ENCODE assay signal across 8 cellular contexts in the genomic region with DNA sequence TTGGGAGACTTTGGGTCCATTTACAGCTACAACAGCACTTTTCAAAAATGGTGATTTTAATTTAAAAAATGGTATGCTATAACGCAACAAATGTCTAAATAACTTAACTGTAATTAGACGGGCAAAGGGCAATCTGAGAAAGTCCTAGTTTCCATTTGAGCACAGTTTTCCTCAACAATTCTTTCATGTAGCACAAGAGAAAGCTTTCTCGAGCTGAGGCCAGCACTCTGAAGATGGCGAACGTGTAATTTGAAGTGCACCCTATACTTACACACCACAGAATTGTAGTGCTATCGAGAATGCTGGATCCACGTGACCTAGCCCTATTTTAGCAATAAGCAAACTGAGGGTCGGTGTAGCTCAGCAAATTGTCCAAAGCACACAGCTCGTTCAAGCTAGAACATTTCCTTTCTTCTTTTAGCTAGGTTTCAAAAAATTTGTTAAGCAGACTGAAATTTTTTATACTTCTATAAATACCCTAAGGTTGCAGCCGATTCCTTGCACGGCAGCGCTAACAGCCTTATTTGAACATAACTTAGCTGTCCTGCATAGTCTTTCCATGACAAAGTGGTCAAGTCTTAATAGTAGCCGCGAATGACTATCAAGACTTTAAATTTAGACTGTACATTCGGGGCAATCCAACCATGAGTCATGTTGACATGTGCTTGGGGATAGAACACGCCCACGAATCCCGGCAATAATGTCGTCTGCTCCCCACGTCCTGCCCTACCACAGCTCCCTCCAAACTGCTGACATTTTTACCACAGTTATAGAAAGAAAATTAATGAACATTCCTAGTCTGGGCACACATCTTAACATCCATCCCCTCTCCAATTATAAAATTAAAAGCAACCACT. TPM values are rescaled to one million over a fixed set of nuclear protein-coding genes. Genes with fewer than 3 reads are reported as not detected.
A peak's percentile ranks its signal among the peaks of the same experiment; 100 is the strongest.
DNase-seq lines count a peak whose midpoint lies in the region; ATAC-seq and TF ChIP-seq lines count a peak whose summit lies in the region.

No MANE protein-coding gene starts in this region.

- DNase-seq in activated CD8-positive, alpha-beta T cell treated with anti-CD3 and anti-CD28 coated beads, Interleukin-2, amount 10 ng/mL, durations not matched to agents 7 days and 5 days, result no peak
- peak; percentile 85 for DNase-seq in fibroblast of the conjunctiva (ENCODE audit: low read depth)
- DNase-seq in renal cortical epithelial cell (ENCODE audit: low read depth), result peak; percentile 90
- DNase-seq in NCI-H2107 treated with DMSO at 0.1 percent for 48 hours (lab: John Stamatoyannopoulos, UW; ENCODE audit: unreplicated experiment), result no peak
- DNase-seq in activated gamma-delta T cell (lab: John Stamatoyannopoulos, UW), result no peak
- no peak for DNase-seq in stimulated activated naive CD4-positive, alpha-beta T cell treated with Interleukin-2 at 50 U/mL for 16 hours (lab: John Stamatoyannopoulos, UW)

- peaks cover 13% of the 10 kb centered on the region for H3K4me1 ChIP-seq in HEK293 (ENCODE audit: control insufficient read depth, insufficient read depth, low read length)

- H3K36me3 Mint-ChIP-seq in activated CD8-positive, alpha-beta T cell treated with anti-CD3 and anti-CD28 coated beads, Interleukin-2, amount 10 ng/mL, durations not matched to agents 7 days and 5 days (ENCODE audit: low read depth), result peaks cover 68% of the 10 kb centered on the region

- POLR2A ChIA-PET in HEK293 (lab: Yijun Ruan, JAX), result interaction anchor here (4.2 kb wide), 1 partner anchor 10 kb away, joined by 33 read pairs; a partner anchor contains a TSS
- POLR2A ChIA-PET in activated CD8-positive, alpha-beta T cell treated with anti-CD3 and anti-CD28 coated beads, Interleukin-2, amount 10 ng/mL, durations not matched to agents 7 days and 5 days (lab: Charles Lee), result interaction anchor here (0.6 to 2.3 kb wide), 7 partner anchors 8 to 603 kb away, joined by 3 to 20 read pairs (median 3); a partner anchor contains a TSS

- H3K27ac ChIP-seq in HEK293 (ENCODE audit: extremely low read depth, low read depth, low read length), result 0 out of 2 replicates have a peak overlapping the region, but pooled peaks have one; percentile 25

- H3K27me3 Mint-ChIP-seq in activated CD8-positive, alpha-beta T cell treated with anti-CD3 and anti-CD28 coated beads, Interleukin-2, amount 10 ng/mL, durations not matched to agents 7 days and 5 days (ENCODE audit: low read depth), result no peaks in the 10 kb centered on the region

- CTCF ChIA-PET in HEK293 (lab: Yijun Ruan, JAX), result interaction anchor here (0.6 to 0.7 kb wide), 3 partner anchors 76 to 98 kb away, joined by 3 to 4 read pairs (median 3); no protein-coding TSS in a partner anchor
- CTCF ChIA-PET in activated CD8-positive, alpha-beta T cell treated with anti-CD3 and anti-CD28 coated beads, Interleukin-2, amount 10 ng/mL, durations not matched to agents 7 days and 5 days (lab: Charles Lee), result interaction anchor here (0.8 to 2.9 kb wide), 5 partner anchors 9 to 70 kb away, joined by 3 to 9 read pairs (median 4); no protein-coding TSS in a partner anchor

- H3K4me3 ChIP-seq in HEK293 (ENCODE audit: low read depth, low read length), result no peak overlapping the region

- ATAC-seq in activated CD8-positive, alpha-beta T cell treated with anti-CD3 and anti-CD28 coated beads, Interleukin-2, amount 10 ng/mL, durations not matched to agents 7 days and 5 days, result peak; percentile 9
- ATAC-seq in GM18870 (IDR thresholded peaks at IDR 0.05; ENCODE audit: unreplicated experiment), result no peak

- no peaks in the 10 kb centered on the region for H3K9me3 Mint-ChIP-seq in activated CD8-positive, alpha-beta T cell treated with anti-CD3 and anti-CD28 coated beads, Interleukin-2, amount 10 ng/mL, durations not matched to agents 7 days and 5 days (ENCODE audit: insufficient read depth)

- peak overlapping the region; percentile 36 for H3K27ac Mint-ChIP-seq in activated CD8-positive, alpha-beta T cell treated with anti-CD3 and anti-CD28 coated beads, Interleukin-2, amount 10 ng/mL, durations not matched to agents 7 days and 5 days

- peaks cover 0 to 31% of the 10 kb centered on the region in 2 experiments; a peak in 2 of 3 replicates for H3K36me3 ChIP-seq in HEK293 (ENCODE audit: control insufficient read depth in 2 of 2, insufficient read depth in 1 of 2, low read length in 2 of 2)

- no peak overlapping the region for H3K4me3 Mint-ChIP-seq in activated CD8-positive, alpha-beta T cell treated with anti-CD3 and anti-CD28 coated beads, Interleukin-2, amount 10 ng/mL, durations not matched to agents 7 days and 5 days

- H3K9me3 ChIP-seq in HEK293 (ENCODE audit: control insufficient read depth, insufficient read depth, low read depth, low read length), result no peaks in the 10 kb centered on the region

- peaks cover 44% of the 10 kb centered on the region for H3K4me1 Mint-ChIP-seq in activated CD8-positive, alpha-beta T cell treated with anti-CD3 and anti-CD28 coated beads, Interleukin-2, amount 10 ng/mL, durations not matched to agents 7 days and 5 days (ENCODE audit: low read depth)

- no peak for TF ChIP-seq CTCF in HEK293 (tag by site-specific recombination; IDR thresholded peaks at IDR 0.05)

TF ChIP-seq in HEK293, 187 proteins besides CTCF, POLR2A, EP300 and RAD21 (continues in another document):
- TF ChIP-seq, protein P1, sequence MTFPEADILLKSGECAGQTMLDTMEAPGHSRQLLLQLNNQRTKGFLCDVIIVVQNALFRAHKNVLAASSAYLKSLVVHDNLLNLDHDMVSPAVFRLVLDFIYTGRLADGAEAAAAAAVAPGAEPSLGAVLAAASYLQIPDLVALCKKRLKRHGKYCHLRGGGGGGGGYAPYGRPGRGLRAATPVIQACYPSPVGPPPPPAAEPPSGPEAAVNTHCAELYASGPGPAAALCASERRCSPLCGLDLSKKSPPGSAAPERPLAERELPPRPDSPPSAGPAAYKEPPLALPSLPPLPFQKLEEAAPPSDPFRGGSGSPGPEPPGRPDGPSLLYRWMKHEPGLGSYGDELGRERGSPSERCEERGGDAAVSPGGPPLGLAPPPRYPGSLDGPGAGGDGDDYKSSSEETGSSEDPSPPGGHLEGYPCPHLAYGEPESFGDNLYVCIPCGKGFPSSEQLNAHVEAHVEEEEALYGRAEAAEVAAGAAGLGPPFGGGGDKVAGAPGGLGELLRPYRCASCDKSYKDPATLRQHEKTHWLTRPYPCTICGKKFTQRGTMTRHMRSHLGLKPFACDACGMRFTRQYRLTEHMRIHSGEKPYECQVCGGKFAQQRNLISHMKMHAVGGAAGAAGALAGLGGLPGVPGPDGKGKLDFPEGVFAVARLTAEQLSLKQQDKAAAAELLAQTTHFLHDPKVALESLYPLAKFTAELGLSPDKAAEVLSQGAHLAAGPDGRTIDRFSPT (tag by site-specific recombination; IDR thresholded peaks at IDR 0.05), result no peak
- TF ChIP-seq OSR2 (tag by site-specific recombination; IDR thresholded peaks at IDR 0.05) (no peak), HOXD13 (CRISPR knock-in tag; IDR thresholded peaks at IDR 0.05; ENCODE audit: borderline replicate concordance) (no peak), ZBTB17 (tag by site-specific recombination; IDR thresholded peaks at IDR 0.05) (no peak), SCRT1 (tag by site-specific recombination; IDR thresholded peaks at IDR 0.05; ENCODE audit: borderline replicate concordance) (no peak), ZNF37A (tag by site-specific recombination; IDR thresholded peaks at IDR 0.05) (no peak), ZNF626 (tag by site-specific recombination; IDR thresholded peaks at IDR 0.05) (no peak), ZNF16 (tag by site-specific recombination; IDR thresholded peaks at IDR 0.05; ENCODE audit: low read depth) (no peak), KLF10 (tag by site-specific recombination; IDR thresholded peaks at IDR 0.05) (peak; percentile 79), ZFP69B (tag by site-specific recombination; IDR thresholded peaks at IDR 0.05) (no peak), ZBTB48 (tag by site-specific recombination; IDR thresholded peaks at IDR 0.05) (no peak), ZNF146 (tag by site-specific recombination; IDR thresholded peaks at IDR 0.05) (no peak), ZNF549 (tag by site-specific recombination; IDR thresholded peaks at IDR 0.05) (no peak), ZFHX2 (tag by site-specific recombination; conservative IDR thresholded peaks at IDR 0.05) (peak; percentile 64), ZFP41 (tag by site-specific recombination; IDR thresholded peaks at IDR 0.05; ENCODE audit: borderline replicate concordance) (no peak)
- TF ChIP-seq, protein P2, sequence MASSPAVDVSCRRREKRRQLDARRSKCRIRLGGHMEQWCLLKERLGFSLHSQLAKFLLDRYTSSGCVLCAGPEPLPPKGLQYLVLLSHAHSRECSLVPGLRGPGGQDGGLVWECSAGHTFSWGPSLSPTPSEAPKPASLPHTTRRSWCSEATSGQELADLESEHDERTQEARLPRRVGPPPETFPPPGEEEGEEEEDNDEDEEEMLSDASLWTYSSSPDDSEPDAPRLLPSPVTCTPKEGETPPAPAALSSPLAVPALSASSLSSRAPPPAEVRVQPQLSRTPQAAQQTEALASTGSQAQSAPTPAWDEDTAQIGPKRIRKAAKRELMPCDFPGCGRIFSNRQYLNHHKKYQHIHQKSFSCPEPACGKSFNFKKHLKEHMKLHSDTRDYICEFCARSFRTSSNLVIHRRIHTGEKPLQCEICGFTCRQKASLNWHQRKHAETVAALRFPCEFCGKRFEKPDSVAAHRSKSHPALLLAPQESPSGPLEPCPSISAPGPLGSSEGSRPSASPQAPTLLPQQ (tag by site-specific recombination; IDR thresholded peaks at IDR 0.05), result no peak
- TF ChIP-seq, protein P3, sequence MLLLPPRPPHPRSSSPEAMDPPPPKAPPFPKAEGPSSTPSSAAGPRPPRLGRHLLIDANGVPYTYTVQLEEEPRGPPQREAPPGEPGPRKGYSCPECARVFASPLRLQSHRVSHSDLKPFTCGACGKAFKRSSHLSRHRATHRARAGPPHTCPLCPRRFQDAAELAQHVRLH (tag by site-specific recombination; IDR thresholded peaks at IDR 0.05), result no peak
- TF ChIP-seq, protein P4, sequence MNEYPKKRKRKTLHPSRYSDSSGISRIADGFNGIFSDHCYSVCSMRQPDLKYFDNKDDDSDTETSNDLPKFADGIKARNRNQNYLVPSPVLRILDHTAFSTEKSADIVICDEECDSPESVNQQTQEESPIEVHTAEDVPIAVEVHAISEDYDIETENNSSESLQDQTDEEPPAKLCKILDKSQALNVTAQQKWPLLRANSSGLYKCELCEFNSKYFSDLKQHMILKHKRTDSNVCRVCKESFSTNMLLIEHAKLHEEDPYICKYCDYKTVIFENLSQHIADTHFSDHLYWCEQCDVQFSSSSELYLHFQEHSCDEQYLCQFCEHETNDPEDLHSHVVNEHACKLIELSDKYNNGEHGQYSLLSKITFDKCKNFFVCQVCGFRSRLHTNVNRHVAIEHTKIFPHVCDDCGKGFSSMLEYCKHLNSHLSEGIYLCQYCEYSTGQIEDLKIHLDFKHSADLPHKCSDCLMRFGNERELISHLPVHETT (tag by site-specific recombination; IDR thresholded peaks at IDR 0.05), result no peak

RNA-seq across cellular contexts. Expression of a gene that starts 10.0 kb away (rescaled TPM):
- total RNA-seq in activated CD8-positive, alpha-beta T cell treated with anti-CD3 and anti-CD28 coated beads, Interleukin-2, amount 10 ng/mL, durations not matched to agents 7 days and 5 days, result 100 to 1,000 TPM; 208 to 215 TPM
- total RNA-seq in renal cortical epithelial cell, result 112 and 126 TPM in 2 replicates

Comparison
In these comparisons a context has a peak if more than half of its experiments do, and no peak if none do; other contexts are left out.
1. DNase-seq: peak in fibroblast of the conjunctiva (single experiment) and renal cortical epithelial cell (single experiment); none in activated CD8-positive, alpha-beta T cell treated with anti-CD3 and anti-CD28 coated beads, Interleukin-2, amount 10 ng/mL, durations not matched to agents 7 days and 5 days (single experiment), NCI-H2107 treated with DMSO at 0.1 percent for 48 hours (single experiment), activated gamma-delta T cell (single experiment) and stimulated activated naive CD4-positive, alpha-beta T cell treated with Interleukin-2 at 50 U/mL for 16 hours (single experiment).